ENCODE assay signal across 33 cellular contexts in genomic region chr3:194469977-194470376, GRCh38.
"Had no signal": no experiment of that assay in that cellular context is flagged by ENCODE, and none has a peak within 500 bp of the region (broad histone marks: within the 10 kb centered on the region; RNA-seq: fewer than 3 reads in every experiment).

No MANE protein-coding gene starts in this region.

- H3K27ac ChIP-seq: brain microvascular endothelial cell, pancreas, prostate gland, WERI-Rb-1 had no signal

- H3K27me3 ChIP-seq: brain microvascular endothelial cell, dorsolateral prefrontal cortex, pancreas, tibial nerve had no signal

- FAIRE-seq: astrocyte, endothelial cell of umbilical vein, keratinocyte, pancreas, TTC549 had no signal

- ATAC-seq: effector memory CD8-positive, alpha-beta T cell; naive thymus-derived CD8-positive, alpha-beta T cell; pancreas; stimulated activated memory B cell treated with anti-CD40 and anti-IgM and Interleukin-4, amounts not matched to agents 10 μg/mL and 1 μg/mL and 100 μg/mL, for 72 hours; stimulated activated naive CD8-positive, alpha-beta T cell treated with anti-CD3 and anti-CD28 coated beads, Interleukin-15, amount 100 ng/mL, for 72 hours had no signal

- H3K4me3 ChIP-seq: coronary artery, dorsolateral prefrontal cortex, pancreas, prostate gland, smooth muscle cell, tibial nerve had no signal

- DNase-seq: activated CD4-positive, alpha-beta memory T cell treated with anti-CD3 and anti-CD28 coated beads, Interleukin-2, amount 10 ng/mL, durations not matched to agents 7 days and 5 days; activated CD4-positive, alpha-beta T cell treated with anti-CD3 and anti-CD28 coated beads, Interleukin-2, amount 10 ng/mL, durations not matched to agents 24 days and 14 days; activated CD4-positive, CD25-positive, alpha-beta regulatory T cell treated with anti-CD3 and anti-CD28 coated beads, Interleukin-2, amount 50 U/mL, for 72 hours; activated CD8-positive, alpha-beta memory T cell treated with anti-CD3 and anti-CD28 coated beads, Interleukin-2, amount 50 U/mL, for 48 hours; activated gamma-delta T cell; activated naive CD4-positive, alpha-beta T cell treated with anti-CD3 and anti-CD28 coated beads, Interleukin-2, amount 10 ng/mL, durations not matched to agents 7 days and 5 days; activated naive CD8-positive, alpha-beta T cell treated with anti-CD3 and anti-CD28 coated beads, Interleukin-2, amount 10 ng/mL, durations not matched to agents 7 days and 5 days; activated T-cell treated with anti-CD3 and anti-CD28 coated beads, Interleukin-2, amount 50 U/mL, for 24 hours; amniotic stem cell; brain microvascular endothelial cell; dorsolateral prefrontal cortex; effector memory CD8-positive, alpha-beta T cell; head of caudate nucleus; hippocampal formation; left cardiac atrium; midbrain; naive thymus-derived CD8-positive, alpha-beta T cell; nucleus accumbens; pancreas; stimulated activated CD4-positive, alpha-beta T cell treated with anti-CD3 and anti-CD28 coated beads, Interleukin-1b, Interleukin-23, amount 100 ng/mL, for 48 hours; stimulated activated CD4-positive, alpha-beta T cell treated with anti-CD3 and anti-CD28 coated beads, Interleukin-4, amount 100 ng/mL, for 4 hours; stimulated activated CD8-positive, alpha-beta memory T cell treated with anti-CD3 and anti-CD28 coated beads, Interleukin-4, amount 100 ng/mL, for 48 hours; stimulated activated naive CD8-positive, alpha-beta T cell treated with anti-CD3 and anti-CD28 coated beads, Interleukin-15, amount 100 ng/mL, for 72 hours; WERI-Rb-1 had no signal

- H3K36me3 ChIP-seq: pancreas, prostate gland, tibial nerve, WERI-Rb-1 had no signal

- H3K9me3 ChIP-seq: prostate gland, tibial nerve had no signal
